In genomic region chr3:56055616-56056350, GRCh38 we compare ENCODE assay signal across 1 cellular context.
TF ChIP-seq lines count a peak whose summit lies in the region.

No MANE protein-coding gene starts in this region.

TF ChIP-seq in WTC11, 78 proteins besides CTCF, POLR2A, EP300 and RAD21 (continued from another document):
- no peak for TF ChIP-seq CDX4 (CRISPR knock-in tag; IDR thresholded peaks at IDR 0.05; ENCODE audit: borderline replicate concordance)
- TF ChIP-seq IRF2 (CRISPR knock-in tag; IDR thresholded peaks at IDR 0.05; ENCODE audit: borderline replicate concordance, low read depth) = no peak
- no peak for TF ChIP-seq CREM (CRISPR knock-in tag; IDR thresholded peaks at IDR 0.05)
- no peak for TF ChIP-seq ZBTB21 (CRISPR knock-in tag; IDR thresholded peaks at IDR 0.05; ENCODE audit: borderline replicate concordance)
- TF ChIP-seq CBFB (CRISPR knock-in tag; IDR thresholded peaks at IDR 0.05; ENCODE audit: low read depth) = no peak
- TF ChIP-seq ZNF396 (CRISPR knock-in tag; IDR thresholded peaks at IDR 0.05; ENCODE audit: borderline replicate concordance) = no peak
- no peak for TF ChIP-seq AR (CRISPR knock-in tag; IDR thresholded peaks at IDR 0.05)
- no peak for TF ChIP-seq USF1 (CRISPR knock-in tag; IDR thresholded peaks at IDR 0.05)
- no peak for TF ChIP-seq AFF4 (CRISPR knock-in tag; IDR thresholded peaks at IDR 0.05; ENCODE audit: borderline replicate concordance)
- TF ChIP-seq TEAD1 (CRISPR knock-in tag; IDR thresholded peaks at IDR 0.05) = no peak
- TF ChIP-seq MAX (CRISPR knock-in tag; IDR thresholded peaks at IDR 0.05) = no peak
- TF ChIP-seq ZNF138 (CRISPR knock-in tag; conservative IDR thresholded peaks at IDR 0.05) = no peak
